Comparison of ENCODE assay signal across 1 cellular context in the genomic region with DNA sequence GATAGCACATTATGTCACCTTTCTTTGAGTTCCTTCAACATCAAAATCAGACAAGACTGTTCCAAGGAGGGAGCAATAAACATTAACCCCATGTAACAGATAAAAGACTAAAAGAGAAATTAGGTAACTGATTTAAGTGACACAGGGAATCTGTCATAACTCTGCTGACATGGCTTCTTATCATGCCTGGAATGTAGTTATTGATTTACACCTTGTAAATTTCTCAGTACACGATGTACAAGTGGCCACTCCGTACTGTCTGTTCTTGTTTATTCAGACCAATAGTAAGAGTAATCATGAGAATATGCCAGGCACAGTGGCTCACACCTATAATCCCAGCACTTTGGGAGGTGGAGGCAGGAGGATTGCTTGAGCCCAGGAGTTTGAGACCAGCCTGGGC.
TF ChIP-seq lines count a peak whose summit lies in the region.

No MANE protein-coding gene starts in this region.

TF ChIP-seq in HepG2, 621 proteins besides CTCF, POLR2A, EP300 and RAD21 (continued from another document and continues in another):
- TF ChIP-seq ZBTB49 (CRISPR knock-in tag; IDR thresholded peaks at IDR 0.05; ENCODE audit: borderline replicate concordance): no peak
- TF ChIP-seq FOXO4 (CRISPR knock-in tag; conservative IDR thresholded peaks at IDR 0.05): no peak
- TF ChIP-seq STAG1 (CRISPR knock-in tag; IDR thresholded peaks at IDR 0.05): no peak
- no peak for TF ChIP-seq FOXA1 (IDR thresholded peaks at IDR 0.05)
- peak; percentile 66 for TF ChIP-seq FOXA1 (CRISPR knock-in tag; IDR thresholded peaks at IDR 0.05)
- no peak for TF ChIP-seq IKZF4 (CRISPR knock-in tag; IDR thresholded peaks at IDR 0.05; ENCODE audit: borderline replicate concordance, low read depth, not compliant biosample characterization)
- no peak for TF ChIP-seq MXI1 (IDR thresholded peaks at IDR 0.05; ENCODE audit: borderline replicate concordance, low read depth, low read length)
- TF ChIP-seq SRY (CRISPR knock-in tag; IDR thresholded peaks at IDR 0.05): no peak
- no peak for TF ChIP-seq SRSF1 (optimal IDR thresholded peaks at IDR 0.05; ENCODE audit: low read depth, low read length)
- peak; percentile 48 for TF ChIP-seq HNF1A (IDR thresholded peaks at IDR 0.05; ENCODE audit: low read depth)
- TF ChIP-seq HNF1A (CRISPR knock-in tag; IDR thresholded peaks at IDR 0.05; ENCODE audit: borderline replicate concordance): no peak
- TF ChIP-seq KDM2A (CRISPR knock-in tag; IDR thresholded peaks at IDR 0.05; ENCODE audit: borderline replicate concordance, low read depth): no peak
- no peak for TF ChIP-seq TOPORS (CRISPR knock-in tag; IDR thresholded peaks at IDR 0.05)
- TF ChIP-seq, protein P1, sequence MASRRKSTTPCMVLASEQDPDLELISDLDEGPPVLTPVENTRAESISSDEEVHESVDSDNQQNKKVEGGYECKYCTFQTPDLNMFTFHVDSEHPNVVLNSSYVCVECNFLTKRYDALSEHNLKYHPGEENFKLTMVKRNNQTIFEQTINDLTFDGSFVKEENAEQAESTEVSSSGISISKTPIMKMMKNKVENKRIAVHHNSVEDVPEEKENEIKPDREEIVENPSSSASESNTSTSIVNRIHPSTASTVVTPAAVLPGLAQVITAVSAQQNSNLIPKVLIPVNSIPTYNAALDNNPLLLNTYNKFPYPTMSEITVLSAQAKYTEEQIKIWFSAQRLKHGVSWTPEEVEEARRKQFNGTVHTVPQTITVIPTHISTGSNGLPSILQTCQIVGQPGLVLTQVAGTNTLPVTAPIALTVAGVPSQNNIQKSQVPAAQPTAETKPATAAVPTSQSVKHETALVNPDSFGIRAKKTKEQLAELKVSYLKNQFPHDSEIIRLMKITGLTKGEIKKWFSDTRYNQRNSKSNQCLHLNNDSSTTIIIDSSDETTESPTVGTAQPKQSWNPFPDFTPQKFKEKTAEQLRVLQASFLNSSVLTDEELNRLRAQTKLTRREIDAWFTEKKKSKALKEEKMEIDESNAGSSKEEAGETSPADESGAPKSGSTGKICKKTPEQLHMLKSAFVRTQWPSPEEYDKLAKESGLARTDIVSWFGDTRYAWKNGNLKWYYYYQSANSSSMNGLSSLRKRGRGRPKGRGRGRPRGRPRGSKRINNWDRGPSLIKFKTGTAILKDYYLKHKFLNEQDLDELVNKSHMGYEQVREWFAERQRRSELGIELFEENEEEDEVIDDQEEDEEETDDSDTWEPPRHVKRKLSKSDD (CRISPR knock-in tag; IDR thresholded peaks at IDR 0.05; ENCODE audit: low read depth): 0 out of 2 replicates have a peak, but pooled peaks have one; percentile 33
- TF ChIP-seq NPAS2 (CRISPR knock-in tag; IDR thresholded peaks at IDR 0.05; ENCODE audit: borderline replicate concordance): no peak
- no peak for TF ChIP-seq PCBP2 (optimal IDR thresholded peaks at IDR 0.05; ENCODE audit: low read depth, low read length, poor library complexity, severe bottlenecking)
- TF ChIP-seq ZGPAT (CRISPR knock-in tag; IDR thresholded peaks at IDR 0.05): peak; percentile 39; the same call in 1 of the 2 replicates
- TF ChIP-seq PATZ1 (CRISPR knock-in tag; IDR thresholded peaks at IDR 0.05): 0 out of 2 replicates have a peak, but pooled peaks have one; percentile 15
- TF ChIP-seq BCL6 (CRISPR knock-in tag; IDR thresholded peaks at IDR 0.05): peak; percentile 69
- TF ChIP-seq ZHX2 (IDR thresholded peaks at IDR 0.05; ENCODE audit: low read depth): no peak
- no peak for TF ChIP-seq ZHX2 (CRISPR knock-in tag; IDR thresholded peaks at IDR 0.05; ENCODE audit: borderline replicate concordance)
- TF ChIP-seq ZNF431 (CRISPR knock-in tag; IDR thresholded peaks at IDR 0.05; ENCODE audit: borderline replicate concordance, low read depth): no peak
- no peak for TF ChIP-seq ZBTB26 (CRISPR knock-in tag; IDR thresholded peaks at IDR 0.05; ENCODE audit: borderline replicate concordance)
- peak; percentile 67 for TF ChIP-seq HDAC1 (CRISPR knock-in tag; IDR thresholded peaks at IDR 0.05)
- no peak for TF ChIP-seq ZNF746 (CRISPR knock-in tag; IDR thresholded peaks at IDR 0.05)
- TF ChIP-seq ZNF331 (CRISPR knock-in tag; IDR thresholded peaks at IDR 0.05): 0 out of 2 replicates have a peak, but pooled peaks have one; percentile 44
- no peak for TF ChIP-seq MTF2 (CRISPR knock-in tag; IDR thresholded peaks at IDR 0.05; ENCODE audit: borderline replicate concordance)
- no peak for TF ChIP-seq ZBTB43 (CRISPR knock-in tag; conservative IDR thresholded peaks at IDR 0.05)
- TF ChIP-seq ZNF761 (CRISPR knock-in tag; conservative IDR thresholded peaks at IDR 0.05): no peak
